Comparison of ENCODE assay signal across 8 cellular contexts in genomic region chr4:152937535-152938236, GRCh38. TPM values are rescaled to one million over a fixed set of nuclear protein-coding genes. Genes with fewer than 3 reads are reported as not detected.
DNase-seq lines count a peak whose midpoint lies in the region; ATAC-seq lines count a peak whose summit lies in the region.

No MANE protein-coding gene starts in this region.

- peaks cover 56% of the 10 kb centered on the region for H3K27me3 ChIP-seq in neuron (ENCODE audit: insufficient read depth, low read length)

- H3K9me3 ChIP-seq in neuron (ENCODE audit: low read length) = no peaks in the 10 kb centered on the region

- intact Hi-C loops in activated T-helper 1 cell treated with anti-CD3 and anti-CD28 coated beads, Interleukin-12 subunit alpha, Interleukin-12 subunit beta, Interleukin-2, Interleukin-4 antibody, amounts not matched to agents 30 ng/mL and 10 ng/mL and 1 ng/mL, durations not matched to agents 14 hours and 24 hours and 36 hours (cut with micrococcal nuclease) = loop anchor here (2.0 to 5.0 kb wide), 3 partner anchors 159 to 850 kb away; partner anchors contain the start of genes ARFIP1, SFRP2 and TIGD4

- H3K4me1 Mint-ChIP-seq in activated T-helper 1 cell treated with anti-CD3 and anti-CD28 coated beads, Interleukin-12 subunit alpha, Interleukin-12 subunit beta, Interleukin-2, Interleukin-4 antibody, amounts not matched to agents 30 ng/mL and 10 ng/mL and 1 ng/mL, durations not matched to agents 14 hours and 24 hours and 36 hours (ENCODE audit: low read depth) = peaks cover 24% of the 10 kb centered on the region

- peak overlapping the region; percentile 62 for H3K4me3 ChIP-seq in neuron (ENCODE audit: low read length)

- no peaks in the 10 kb centered on the region for H3K9me3 Mint-ChIP-seq in activated T-helper 1 cell treated with anti-CD3 and anti-CD28 coated beads, Interleukin-12 subunit alpha, Interleukin-12 subunit beta, Interleukin-2, Interleukin-4 antibody, amounts not matched to agents 30 ng/mL and 10 ng/mL and 1 ng/mL, durations not matched to agents 14 hours and 24 hours and 36 hours

- H3K4me1 ChIP-seq in neuron (ENCODE audit: insufficient read depth, low read length) = peaks cover 23% of the 10 kb centered on the region

- H2AFZ ChIP-seq in neuron (ENCODE audit: low read depth, low read length) = peak overlapping the region; percentile 93

- peak; percentile 12 for DNase-seq in activated CD4-positive, alpha-beta T cell treated with anti-CD3 and anti-CD28 coated beads for 48 hours
- no peak for DNase-seq in activated CD4-positive, alpha-beta T cell treated with anti-CD3 and anti-CD28 coated beads for 1 hour
- DNase-seq in HuH-7.5 (ENCODE audit: low spot score) (peak; percentile 38), germinal center (ENCODE audit: low spot score) (peak; percentile 25)
- no peak for DNase-seq in activated T-helper 1 cell treated with anti-CD3 and anti-CD28 coated beads, Interleukin-12 subunit alpha, Interleukin-12 subunit beta, Interleukin-2, Interleukin-4 antibody, amounts not matched to agents 30 ng/mL and 10 ng/mL and 1 ng/mL, durations not matched to agents 14 hours and 24 hours and 36 hours (ENCODE audit: low spot score)

- H3K36me3 Mint-ChIP-seq in activated T-helper 1 cell treated with anti-CD3 and anti-CD28 coated beads, Interleukin-12 subunit alpha, Interleukin-12 subunit beta, Interleukin-2, Interleukin-4 antibody, amounts not matched to agents 30 ng/mL and 10 ng/mL and 1 ng/mL, durations not matched to agents 14 hours and 24 hours and 36 hours (ENCODE audit: low read depth) = peaks cover 2% of the 10 kb centered on the region

- H3K36me3 ChIP-seq in neuron (ENCODE audit: insufficient read depth, low read length) = no peaks in the 10 kb centered on the region

- H3K4me3 Mint-ChIP-seq in activated T-helper 1 cell treated with anti-CD3 and anti-CD28 coated beads, Interleukin-12 subunit alpha, Interleukin-12 subunit beta, Interleukin-2, Interleukin-4 antibody, amounts not matched to agents 30 ng/mL and 10 ng/mL and 1 ng/mL, durations not matched to agents 14 hours and 24 hours and 36 hours = peak overlapping the region; percentile 80

- peaks cover 74% of the 10 kb centered on the region for H3K27me3 Mint-ChIP-seq in activated T-helper 1 cell treated with anti-CD3 and anti-CD28 coated beads, Interleukin-12 subunit alpha, Interleukin-12 subunit beta, Interleukin-2, Interleukin-4 antibody, amounts not matched to agents 30 ng/mL and 10 ng/mL and 1 ng/mL, durations not matched to agents 14 hours and 24 hours and 36 hours (ENCODE audit: insufficient read depth)

- H3K27ac Mint-ChIP-seq in activated T-helper 1 cell treated with anti-CD3 and anti-CD28 coated beads, Interleukin-12 subunit alpha, Interleukin-12 subunit beta, Interleukin-2, Interleukin-4 antibody, amounts not matched to agents 30 ng/mL and 10 ng/mL and 1 ng/mL, durations not matched to agents 14 hours and 24 hours and 36 hours = no peak overlapping the region

- ATAC-seq in HG03135 (IDR thresholded peaks at IDR 0.05; ENCODE audit: unreplicated experiment) (no peak), GM21360 (IDR thresholded peaks at IDR 0.05; ENCODE audit: unreplicated experiment) (no peak)

RNA-seq across cellular contexts. Expression of gene FHDC1, which starts 1.6 kb away (rescaled TPM):
- total RNA-seq in activated T-helper 1 cell treated with anti-CD3 and anti-CD28 coated beads, Interleukin-12 subunit alpha, Interleukin-12 subunit beta, Interleukin-2, Interleukin-4 antibody, amounts not matched to agents 30 ng/mL and 10 ng/mL and 1 ng/mL, durations not matched to agents 14 hours and 24 hours and 36 hours = 0.10 TPM in 2 replicates

Comparison
In these comparisons a context has a peak if more than half of its experiments do, and no peak if none do; other contexts are left out.
1. DNase-seq: peak in activated CD4-positive, alpha-beta T cell treated with anti-CD3 and anti-CD28 coated beads for 48 hours (single experiment), HuH-7.5 (single experiment) and germinal center (single experiment); none in activated CD4-positive, alpha-beta T cell treated with anti-CD3 and anti-CD28 coated beads for 1 hour (single experiment) and activated T-helper 1 cell treated with anti-CD3 and anti-CD28 coated beads, Interleukin-12 subunit alpha, Interleukin-12 subunit beta, Interleukin-2, Interleukin-4 antibody, amounts not matched to agents 30 ng/mL and 10 ng/mL and 1 ng/mL, durations not matched to agents 14 hours and 24 hours and 36 hours (single experiment).